In the genomic region with DNA sequence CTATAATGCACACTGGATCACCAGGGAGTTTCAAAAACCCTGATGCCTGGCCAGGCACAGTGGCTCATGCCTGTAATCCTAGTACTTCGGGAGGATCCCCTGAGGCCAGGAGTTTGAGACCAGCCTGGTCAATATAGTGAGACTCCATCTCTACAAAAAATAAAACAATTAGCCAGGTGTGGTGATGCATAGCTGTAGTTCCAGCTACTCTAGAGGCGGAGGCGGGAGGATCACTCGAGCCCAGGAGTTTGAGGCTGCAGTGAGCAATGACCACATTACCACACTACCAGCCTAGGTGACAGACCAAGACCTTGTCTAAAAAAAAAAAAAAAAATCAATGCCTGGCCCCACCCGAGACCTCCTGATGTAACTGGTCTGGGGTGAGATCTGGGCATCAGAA, we compare ENCODE assay signal across 32 cellular contexts.
"Had no signal": no experiment of that assay in that cellular context is flagged by ENCODE, and none has a peak within 500 bp of the region (broad histone marks: within the 10 kb centered on the region; RNA-seq: fewer than 3 reads in every experiment).

No MANE protein-coding gene starts in this region.

- H3K27me3 ChIP-seq: colonic mucosa, gastroesophageal sphincter, hepatocyte, neutrophil, right atrium auricular region, testis, upper lobe of right lung, uterus had no signal

- H3K4me2 ChIP-seq: hepatocyte had no signal

- H3K4me1 ChIP-seq: colonic mucosa, parathyroid adenoma, testis, tibial artery, uterus had no signal

- H3K4me1 Mint-ChIP-seq: memory B cell; mesothelial cell of epicardium; naive B cell; neural crest cell; stimulated activated memory B cell treated with anti-CD40 and anti-IgM and Interleukin-4, amounts not matched to agents 10 μg/mL and 1 μg/mL and 100 μg/mL, for 72 hours had no signal

- H3K79me2 ChIP-seq: hepatocyte, parathyroid adenoma had no signal

- H3K27me3 Mint-ChIP-seq: dendritic cell treated with granulocyte-macrophage colony-stimulating factor and Interleukin-4, amounts not matched to agents 40 ng/mL and 50 ng/mL, for 4 days had no signal

- H3K9me3 Mint-ChIP-seq: memory B cell; mesothelial cell of epicardium; natural killer cell treated with Interleukin-12 subunit alpha and Interleukin-12 subunit beta and Interleukin-15 and Interleukin-18, amount 100 ng/mL, for 72 hours had no signal

- H2AFZ ChIP-seq: hepatocyte, parathyroid adenoma had no signal

- H3K27ac ChIP-seq: colonic mucosa, epithelial cell of prostate, gastroesophageal sphincter, heart left ventricle, hepatocyte, left ventricle myocardium inferior, lower lobe of right lung, neutrophil, parathyroid adenoma, right atrium auricular region, testis, tibial artery, upper lobe of right lung, uterus had no signal

- H3K4me3 Mint-ChIP-seq: dendritic cell treated with granulocyte-macrophage colony-stimulating factor and Interleukin-4, amounts not matched to agents 40 ng/mL and 50 ng/mL, for 4 days; endodermal cell; memory B cell; mesothelial cell of epicardium; naive B cell; natural killer cell treated with Interleukin-12 subunit alpha and Interleukin-12 subunit beta and Interleukin-15 and Interleukin-18, amount 100 ng/mL, for 72 hours; neural crest cell; stimulated activated memory B cell treated with anti-CD40 and anti-IgM and Interleukin-4, amounts not matched to agents 10 μg/mL and 1 μg/mL and 100 μg/mL, for 72 hours had no signal

- H3K4me3 ChIP-seq: colonic mucosa, gastroesophageal sphincter, heart left ventricle, hepatocyte, left ventricle myocardium inferior, lower lobe of right lung, mucosa of descending colon, right atrium auricular region, testis, tibial artery, upper lobe of right lung, uterus had no signal

- H3K36me3 Mint-ChIP-seq: memory B cell; mesothelial cell of epicardium; naive B cell; natural killer cell treated with Interleukin-12 subunit alpha and Interleukin-12 subunit beta and Interleukin-15 and Interleukin-18, amount 100 ng/mL, for 72 hours had no signal

- H3K9ac ChIP-seq: parathyroid adenoma had no signal

- H3K9me3 ChIP-seq: colonic mucosa, gastroesophageal sphincter, lower lobe of right lung, mucosa of descending colon, neutrophil, right atrium auricular region, testis, tibial artery, upper lobe of right lung, uterus had no signal

- H3K36me3 ChIP-seq: colonic mucosa, gastroesophageal sphincter, heart left ventricle, left ventricle myocardium inferior, lower lobe of right lung, neutrophil, right atrium auricular region, tibial artery, upper lobe of right lung, uterus had no signal

- DNase-seq: colonic mucosa; effector CD8-positive, alpha-beta T cell; endodermal cell; foreskin fibroblast; heart left ventricle; left colon; left ventricle myocardium inferior; lower lobe of right lung; mucosa of descending colon; naive B cell; stimulated activated CD4-positive, alpha-beta T cell treated with anti-CD3 and anti-CD28 coated beads, Interleukin-4, amount 100 ng/mL, for 4 hours; stimulated activated naive CD8-positive, alpha-beta T cell treated with anti-CD3 and anti-CD28 coated beads, Interleukin-15, Interleukin-2, amounts not matched to agents 100 U/mL and 50 U/mL, for 24 hours; substantia nigra; testis; tibial artery; upper lobe of right lung; uterus had no signal

- ATAC-seq: esophagus mucosa; gastroesophageal sphincter; heart left ventricle; left colon; mucosa of descending colon; natural killer cell treated with Interleukin-12 subunit alpha and Interleukin-12 subunit beta and Interleukin-15 and Interleukin-18, amount 100 ng/mL, for 72 hours; sciatic nerve; stimulated activated memory B cell treated with anti-CD40 and anti-IgM and Interleukin-4, amounts not matched to agents 10 μg/mL and 1 μg/mL and 100 μg/mL, for 72 hours; stimulated activated naive CD8-positive, alpha-beta T cell treated with anti-CD3 and anti-CD28 coated beads, Interleukin-15, Interleukin-2, amounts not matched to agents 100 U/mL and 50 U/mL, for 24 hours had no signal

- H3K27ac Mint-ChIP-seq: dendritic cell treated with granulocyte-macrophage colony-stimulating factor and Interleukin-4, amounts not matched to agents 40 ng/mL and 50 ng/mL, for 4 days; endodermal cell; memory B cell; mesothelial cell of epicardium; natural killer cell treated with Interleukin-12 subunit alpha and Interleukin-12 subunit beta and Interleukin-15 and Interleukin-18, amount 100 ng/mL, for 72 hours; progenitor cell of endocrine pancreas; stimulated activated memory B cell treated with anti-CD40 and anti-IgM and Interleukin-4, amounts not matched to agents 10 μg/mL and 1 μg/mL and 100 μg/mL, for 72 hours had no signal
